ENCODE assay signal across 19 cellular contexts in the genomic region with DNA sequence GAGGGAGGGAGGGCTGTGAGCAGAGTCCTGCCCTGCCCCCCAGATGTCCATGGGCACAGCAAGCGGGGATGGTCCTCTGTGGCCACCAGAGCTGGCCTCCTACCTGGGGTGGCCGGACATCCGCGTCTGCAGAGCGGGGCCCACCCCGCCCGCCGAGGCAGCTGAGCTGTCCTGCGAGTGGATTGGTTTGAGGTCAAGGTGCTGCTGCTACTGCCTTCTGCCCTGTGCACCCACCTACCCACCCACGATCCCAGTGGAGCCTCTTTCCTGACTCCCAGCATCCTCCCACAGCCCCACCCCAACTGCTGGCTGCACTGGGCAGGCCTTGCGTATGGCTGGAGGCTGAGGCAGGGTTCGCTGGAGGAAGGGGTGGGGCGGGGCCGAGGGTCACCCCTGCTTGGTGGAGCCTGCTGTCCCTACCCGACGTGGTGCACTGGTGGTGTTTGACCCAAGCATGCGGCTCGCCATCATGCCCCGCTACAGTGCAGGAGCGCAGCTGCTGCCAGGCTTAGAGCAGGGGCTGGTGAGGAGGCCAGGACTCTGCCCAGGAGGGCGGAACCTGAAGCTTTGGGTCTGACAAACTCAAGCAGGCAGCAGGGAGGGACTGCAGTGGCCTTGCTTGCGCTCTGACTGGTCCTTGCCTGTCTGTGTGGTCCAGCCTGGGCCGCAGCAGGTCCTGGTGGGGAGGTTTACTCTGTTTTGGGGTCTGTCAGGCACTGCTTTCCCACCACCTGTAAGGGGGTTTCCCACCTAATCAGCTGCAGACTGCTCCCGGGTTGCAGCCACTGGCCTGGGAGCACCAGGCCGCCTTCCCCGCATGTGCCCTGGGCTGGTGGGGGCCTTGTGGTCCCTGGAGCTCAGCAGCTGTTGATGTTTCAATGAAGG. TPM values are rescaled to one million over a fixed set of nuclear protein-coding genes. Genes with fewer than 3 reads are reported as not detected.
DNase-seq lines count a peak whose midpoint lies in the region; ATAC-seq and TF ChIP-seq lines count a peak whose summit lies in the region.
"Had no signal": no experiment of that assay in that cellular context is flagged by ENCODE, and none has a peak within 500 bp of the region (broad histone marks: within the 10 kb centered on the region; RNA-seq: fewer than 3 reads in every experiment).

No MANE protein-coding gene starts in this region.

- no peaks in the 10 kb centered on the region for H3K27me3 Mint-ChIP-seq in activated naive CD4-positive, alpha-beta T cell treated with anti-CD3 and anti-CD28 coated beads, Interleukin-2, amount 10 ng/mL, durations not matched to agents 7 days and 5 days
- no peaks in the 10 kb centered on the region for H3K27me3 Mint-ChIP-seq in glutamatergic neuron (ENCODE audit: unreplicated experiment)

- no peaks in the 10 kb centered on the region; the same call in 1 of the 2 replicates for H3K27me3 ChIP-seq in GM06990 (replicated peaks; ENCODE audit: control insufficient read depth, insufficient read depth, low read length)

- H3K27ac Mint-ChIP-seq in activated naive CD4-positive, alpha-beta T cell treated with anti-CD3 and anti-CD28 coated beads, Interleukin-2, amount 10 ng/mL, durations not matched to agents 7 days and 5 days: no peak overlapping the region
- no peak overlapping the region for H3K27ac Mint-ChIP-seq in glutamatergic neuron (ENCODE audit: unreplicated experiment)
- H3K27ac Mint-ChIP-seq: activated T-helper 2 cell treated with anti-CD3 and anti-CD28 coated beads, Interferon-gamma antibody, Interleukin-2, Interleukin-4, amounts not matched to agents 10 μg/mL and 5 μg/mL and 100 μg/mL, durations not matched to agents 14 hours and 24 hours and 36 hours had no signal

- TF ChIP-seq CTCF in GM06990 (IDR thresholded peaks at IDR 0.05; ENCODE audit: insufficient read depth, low read length, poor library complexity, severe bottlenecking) (no peak), glutamatergic neuron (IDR thresholded peaks at IDR 0.05; ENCODE audit: partially characterized antibody, unreplicated experiment) (no peak), GM10266 (IDR thresholded peaks at IDR 0.05; ENCODE audit: control insufficient read depth, insufficient read depth, low read depth, missing control alignments) (no peak)

- no peaks in the 10 kb centered on the region for H3K36me3 ChIP-seq in GM06990 (ENCODE audit: control insufficient read depth, insufficient read depth, low read length)

- intact Hi-C loops in posterior cingulate gyrus (cut with DNase I): no loop called here

- no peak overlapping the region for H3K4me3 Mint-ChIP-seq in activated naive CD4-positive, alpha-beta T cell treated with anti-CD3 and anti-CD28 coated beads, Interleukin-2, amount 10 ng/mL, durations not matched to agents 7 days and 5 days
- no peak overlapping the region for H3K4me3 Mint-ChIP-seq in glutamatergic neuron (ENCODE audit: unreplicated experiment)

- no peak overlapping the region for H3K4me3 ChIP-seq in GM06990 (replicated peaks; ENCODE audit: low read depth, low read length)
- H3K4me3 ChIP-seq: GM12878, lung, PC-9, skin epidermis had no signal

- no peaks in the 10 kb centered on the region for H3K4me1 Mint-ChIP-seq in activated naive CD4-positive, alpha-beta T cell treated with anti-CD3 and anti-CD28 coated beads, Interleukin-2, amount 10 ng/mL, durations not matched to agents 7 days and 5 days
- H3K4me1 Mint-ChIP-seq in glutamatergic neuron (ENCODE audit: low read depth, unreplicated experiment): no peaks in the 10 kb centered on the region

- no peaks in the 10 kb centered on the region for H3K9me3 Mint-ChIP-seq in activated naive CD4-positive, alpha-beta T cell treated with anti-CD3 and anti-CD28 coated beads, Interleukin-2, amount 10 ng/mL, durations not matched to agents 7 days and 5 days
- peaks cover 2% of the 10 kb centered on the region for H3K9me3 Mint-ChIP-seq in glutamatergic neuron (ENCODE audit: unreplicated experiment)
- H3K9me3 Mint-ChIP-seq: activated T-helper 2 cell treated with anti-CD3 and anti-CD28 coated beads, Interferon-gamma antibody, Interleukin-2, Interleukin-4, amounts not matched to agents 10 μg/mL and 5 μg/mL and 100 μg/mL, durations not matched to agents 14 hours and 24 hours and 36 hours had no signal

- DNase-seq in activated naive CD4-positive, alpha-beta T cell treated with anti-CD3 and anti-CD28 coated beads, Interleukin-2, amount 10 ng/mL, durations not matched to agents 7 days and 5 days: peak; percentile 17
- DNase-seq in activated naive CD4-positive, alpha-beta T cell treated with anti-CD3 and anti-CD28 coated beads, Interleukin-2, amount 50 U/mL, for 16 hours: no peak
- DNase-seq in GM06990 (ENCODE audit: extremely low read depth, insufficient read length) (peak; percentile 7), glutamatergic neuron (peak; percentile 18), posterior cingulate gyrus (peak in 7 of 10 donors; percentile 6 to 78 (median 23)), DMS53 (lab: John Stamatoyannopoulos, UW) (no peak), GM10266 (ENCODE audit: extremely low spot score) (no peak)
- DNase-seq: central memory CD4-positive, alpha-beta T cell; GDM1; KBM-7; NCI-H1694 treated with DMSO at 0.1 percent for 48 hours; PC-9; SK-N-SH; T1000 had no signal

- CTCF ChIA-PET in activated naive CD4-positive, alpha-beta T cell treated with anti-CD3 and anti-CD28 coated beads, Interleukin-2, amount 10 ng/mL, durations not matched to agents 7 days and 5 days (lab: Charles Lee): no interaction called here

- H3K36me3 Mint-ChIP-seq in activated naive CD4-positive, alpha-beta T cell treated with anti-CD3 and anti-CD28 coated beads, Interleukin-2, amount 10 ng/mL, durations not matched to agents 7 days and 5 days: no peaks in the 10 kb centered on the region
- H3K36me3 Mint-ChIP-seq in glutamatergic neuron (ENCODE audit: unreplicated experiment): no peaks in the 10 kb centered on the region

- ATAC-seq in HG03442 (IDR thresholded peaks at IDR 0.05; ENCODE audit: unreplicated experiment): no peak
- ATAC-seq: GM12878 had no signal

RNA-seq across cellular contexts. Expression of gene CEP170B, which starts 23.7 kb away (rescaled TPM):
- total RNA-seq in glutamatergic neuron (ENCODE audit: unreplicated experiment): 80.4 TPM

RNA-seq across cellular contexts. Expression of gene PLD4, which starts 35.9 kb away (rescaled TPM):
- total RNA-seq in glutamatergic neuron (ENCODE audit: unreplicated experiment): not detected
- total RNA-seq: PC-9 had no signal

Comparison
In these comparisons a context has a peak if more than half of its experiments do, and no peak if none do; other contexts are left out.
1. DNase-seq: peak in activated naive CD4-positive, alpha-beta T cell treated with anti-CD3 and anti-CD28 coated beads, Interleukin-2, amount 10 ng/mL, durations not matched to agents 7 days and 5 days (single experiment), GM06990 (single experiment), glutamatergic neuron (single experiment) and posterior cingulate gyrus (7 of 10); none in activated naive CD4-positive, alpha-beta T cell treated with anti-CD3 and anti-CD28 coated beads, Interleukin-2, amount 50 U/mL, for 16 hours (single experiment), DMS53 (single experiment) and GM10266 (single experiment).